ENCODE assay signal across 28 cellular contexts in genomic region chrX:83305381-83305780, GRCh38.
"Had no signal": no experiment of that assay in that cellular context is flagged by ENCODE, and none has a peak within 500 bp of the region (broad histone marks: within the 10 kb centered on the region; RNA-seq: fewer than 3 reads in every experiment).

No MANE protein-coding gene starts in this region.

- DNase-seq: colonic mucosa; cortex of kidney; dermis blood vessel endothelial cell; dorsolateral prefrontal cortex; effector CD4-positive, alpha-beta T cell; effector CD8-positive, alpha-beta T cell; effector memory CD4-positive, alpha-beta T cell; effector memory CD8-positive, alpha-beta T cell; endodermal cell; erythroblast; esophagus squamous epithelium; foreskin fibroblast; foreskin keratinocyte; foreskin melanocyte; gastrocnemius medialis; glutamatergic neuron; head of caudate nucleus; heart left ventricle; heart right ventricle had no signal

- H3K4me1 ChIP-seq: colonic mucosa, esophagus muscularis mucosa, esophagus squamous epithelium, foreskin keratinocyte, gastrocnemius medialis, gastroesophageal sphincter, heart left ventricle, heart right ventricle had no signal

- FAIRE-seq: colon, endometrium, endothelial cell of umbilical vein, frontal cortex had no signal

- H3K9me3 ChIP-seq: colonic mucosa, gastrocnemius medialis, gastroesophageal sphincter had no signal

- H3K4me3 ChIP-seq: colonic mucosa, coronary artery, dorsolateral prefrontal cortex, esophagus muscularis mucosa, esophagus squamous epithelium, gastrocnemius medialis, gastroesophageal sphincter, heart left ventricle, heart right ventricle had no signal

- H3K27me3 ChIP-seq: colonic mucosa, esophagus muscularis mucosa, esophagus squamous epithelium, foreskin keratinocyte, gastrocnemius medialis, gastroesophageal sphincter, heart left ventricle, heart right ventricle had no signal

- H3K36me3 ChIP-seq: colonic mucosa, esophagus muscularis mucosa, esophagus squamous epithelium, gastrocnemius medialis, gastroesophageal sphincter, heart left ventricle, heart right ventricle had no signal

- H3K27ac ChIP-seq: colonic mucosa, coronary artery, dorsolateral prefrontal cortex, epithelial cell of prostate, esophagus muscularis mucosa, esophagus squamous epithelium, foreskin keratinocyte, gastrocnemius medialis, gastroesophageal sphincter, heart left ventricle, heart right ventricle had no signal

- ATAC-seq: effector memory CD8-positive, alpha-beta T cell; esophagus mucosa; foreskin keratinocyte; gastrocnemius medialis; gastroesophageal sphincter; heart left ventricle; heart right ventricle had no signal
